In genomic region chr19:7251502-7251901, GRCh38 we compare ENCODE assay signal across 23 cellular contexts. TPM values are rescaled to one million over a fixed set of nuclear protein-coding genes. Genes with fewer than 3 reads are reported as not detected.
DNase-seq lines count a peak whose midpoint lies in the region; ATAC-seq and TF ChIP-seq lines count a peak whose summit lies in the region.
"Had no signal": no experiment of that assay in that cellular context is flagged by ENCODE, and none has a peak within 500 bp of the region (broad histone marks: within the 10 kb centered on the region; RNA-seq: fewer than 3 reads in every experiment).

No MANE protein-coding gene starts in this region.

- H2BK120ac ChIP-seq in mesendoderm (ENCODE audit: low read depth, low read length), result no peak overlapping the region
- H2BK120ac ChIP-seq in neuronal stem cell (ENCODE audit: low read depth, low read length), result no peak overlapping the region

- H3K79me1 ChIP-seq in mesendoderm (ENCODE audit: low read length) (no peaks in the 10 kb centered on the region), neuronal stem cell (ENCODE audit: low read depth, low read length) (no peaks in the 10 kb centered on the region)

- peaks cover 2% of the 10 kb centered on the region for H3K36me3 Mint-ChIP-seq in activated naive CD8-positive, alpha-beta T cell treated with anti-CD3 and anti-CD28 coated beads, Interleukin-2, amount 10 ng/mL, durations not matched to agents 7 days and 5 days
- H3K36me3 Mint-ChIP-seq: activated naive CD4-positive, alpha-beta T cell treated with anti-CD3 and anti-CD28 coated beads, Interleukin-2, amount 50 U/mL, for 24 hours; CD4-positive, alpha-beta memory T cell had no signal

- H3K18ac ChIP-seq in mesendoderm (ENCODE audit: low read length), result no peak overlapping the region
- no peak overlapping the region for H3K18ac ChIP-seq in neuronal stem cell (ENCODE audit: low read length)

- H3K9me3 Mint-ChIP-seq in activated naive CD8-positive, alpha-beta T cell treated with anti-CD3 and anti-CD28 coated beads, Interleukin-2, amount 10 ng/mL, durations not matched to agents 7 days and 5 days, result peaks cover 3% of the 10 kb centered on the region
- H3K9me3 Mint-ChIP-seq: activated naive CD4-positive, alpha-beta T cell treated with anti-CD3 and anti-CD28 coated beads, Interleukin-2, amount 50 U/mL, for 24 hours; activated T-cell treated with anti-CD3 and anti-CD28 coated beads, Interleukin-2, amount 50 U/mL, for 4 hours had no signal

- no peak overlapping the region for H4K91ac ChIP-seq in neuronal stem cell (ENCODE audit: low read depth, low read length, poor library complexity)

- H3K27me3 ChIP-seq in BLaER1, result no peaks in the 10 kb centered on the region
- no peaks in the 10 kb centered on the region for H3K27me3 ChIP-seq in mesendoderm (ENCODE audit: insufficient read depth, low read length, poor library complexity)
- no peaks in the 10 kb centered on the region for H3K27me3 ChIP-seq in neuronal stem cell (ENCODE audit: control insufficient read depth in 3 of 3, insufficient read depth in 3 of 3, low read depth in 1 of 3, low read length in 3 of 3)
- H3K27me3 ChIP-seq: transverse colon had no signal

- no peak overlapping the region for H2BK5ac ChIP-seq in mesendoderm (ENCODE audit: low read length)
- no peak overlapping the region for H2BK5ac ChIP-seq in neuronal stem cell (ENCODE audit: low read length)

- H3K4me3 ChIP-seq in BLaER1 (no peak overlapping the region), GM12865 (ENCODE audit: low read depth, low read length) (no peak overlapping the region), mesendoderm (ENCODE audit: low read length) (no peak overlapping the region), neuronal stem cell (ENCODE audit: low read length in 2 of 2) (no peak overlapping the region)
- H3K4me3 ChIP-seq: lower lobe of right lung, transverse colon had no signal

- peaks cover 90% of the 10 kb centered on the region for H3K36me3 ChIP-seq in BLaER1
- no peaks in the 10 kb centered on the region for H3K36me3 ChIP-seq in mesendoderm (ENCODE audit: control insufficient read depth, insufficient read depth, low read length)
- no peaks in the 10 kb centered on the region for H3K36me3 ChIP-seq in neuronal stem cell (replicated peaks in 1 of 2; ENCODE audit: control insufficient read depth in 2 of 2, insufficient read depth in 2 of 2, low read length in 2 of 2)
- H3K36me3 ChIP-seq: lower lobe of right lung, transverse colon had no signal

- H3K14ac ChIP-seq in neuronal stem cell (ENCODE audit: low read length), result no peak overlapping the region

- peaks cover 14% of the 10 kb centered on the region for H3K27me3 Mint-ChIP-seq in activated naive CD8-positive, alpha-beta T cell treated with anti-CD3 and anti-CD28 coated beads, Interleukin-2, amount 10 ng/mL, durations not matched to agents 7 days and 5 days
- H3K27me3 Mint-ChIP-seq: activated naive CD4-positive, alpha-beta T cell treated with anti-CD3 and anti-CD28 coated beads, Interleukin-2, amount 50 U/mL, for 24 hours had no signal

- no peak for TF ChIP-seq CTCF in GM12865 (IDR thresholded peaks at IDR 0.05; ENCODE audit: insufficient read depth, low read depth, low read length, missing control alignments)

- H2BK15ac ChIP-seq in mesendoderm (replicated peaks; ENCODE audit: low read depth) (no peak overlapping the region), neuronal stem cell (ENCODE audit: low read length) (no peak overlapping the region)

- H3K27ac Mint-ChIP-seq in activated naive CD8-positive, alpha-beta T cell treated with anti-CD3 and anti-CD28 coated beads, Interleukin-2, amount 10 ng/mL, durations not matched to agents 7 days and 5 days, result peak overlapping the region; percentile 12
- H3K27ac Mint-ChIP-seq: CD4-positive, alpha-beta memory T cell had no signal

- no CpG with 5 or more reads among the region's 4 CpGs for WGBS in mesendoderm (ENCODE audit: extremely low coverage, insufficient coverage, low lambda C conversion rate)
- no CpG with 5 or more reads among the region's 4 CpGs for WGBS in neuronal stem cell (ENCODE audit: extremely low coverage in 2 of 2, insufficient read length in 2 of 2, insufficient replicate concordance in 1 of 2), 2 donors

- no peak overlapping the region for H2AK5ac ChIP-seq in mesendoderm (ENCODE audit: low read length)
- H2AK5ac ChIP-seq in neuronal stem cell (ENCODE audit: low read depth, low read length), result no peak overlapping the region

- no peak overlapping the region for H4K5ac ChIP-seq in mesendoderm (ENCODE audit: low read length)

- no peak overlapping the region for H3K4me3 Mint-ChIP-seq in activated naive CD8-positive, alpha-beta T cell treated with anti-CD3 and anti-CD28 coated beads, Interleukin-2, amount 10 ng/mL, durations not matched to agents 7 days and 5 days
- H3K4me3 Mint-ChIP-seq: activated naive CD4-positive, alpha-beta T cell treated with anti-CD3 and anti-CD28 coated beads, Interleukin-2, amount 50 U/mL, for 24 hours; activated T-cell treated with anti-CD3 and anti-CD28 coated beads, Interleukin-2, amount 50 U/mL, for 4 hours; CD4-positive, alpha-beta memory T cell had no signal

- H3K27ac ChIP-seq in BLaER1 (no peak overlapping the region; the same call in 1 of the 2 replicates), mesendoderm (ENCODE audit: low read depth, low read length) (no peak overlapping the region), neuronal stem cell (replicated peaks; ENCODE audit: low read length) (no peak overlapping the region)
- H3K27ac ChIP-seq: lower lobe of right lung had no signal

- DNase-seq in GM12865 (ENCODE audit: low read depth) (peak; percentile 65), NOMO-1 (lab: John Stamatoyannopoulos, UW; ENCODE audit: unreplicated experiment in 2 of 2) (peak; percentile 78 to 85), mesendoderm (no peak), foreskin melanocyte (no peak), neuronal stem cell (ENCODE audit: low spot score) (no peak), NCI-H2196 (lab: John Stamatoyannopoulos, UW; ENCODE audit: unreplicated experiment) (no peak)
- DNase-seq in activated naive CD8-positive, alpha-beta T cell treated with anti-CD3 and anti-CD28 coated beads, Interleukin-2, amount 10 ng/mL, durations not matched to agents 7 days and 5 days, result peak; percentile 38
- DNase-seq: activated CD4-positive, alpha-beta T cell treated with anti-CD3 and anti-CD28 coated beads, Interleukin-2, amount 50 U/mL, for 4 hours; activated T-cell treated with anti-CD3 and anti-CD28 coated beads, Interleukin-2, amount 50 U/mL, for 4 hours; CD4-positive, alpha-beta memory T cell; DMS53; erythroblast; hippocampal formation; lower lobe of right lung; NCI-H2171; NCI-H526; occipital lobe; OCI-M1; right cardiac atrium; SHP77; transverse colon had no signal

- peak overlapping the region; percentile 35 for H3K4me2 ChIP-seq in BLaER1
- no peak overlapping the region for H3K4me2 ChIP-seq in mesendoderm (ENCODE audit: low read length)
- H3K4me2 ChIP-seq in neuronal stem cell (ENCODE audit: insufficient read depth, low read length, poor library complexity, severe bottlenecking), result no peak overlapping the region

- POLR2A ChIA-PET in activated naive CD8-positive, alpha-beta T cell treated with anti-CD3 and anti-CD28 coated beads, Interleukin-2, amount 10 ng/mL, durations not matched to agents 7 days and 5 days (lab: Charles Lee), result no interaction called here

- H2AFZ ChIP-seq in neuronal stem cell (ENCODE audit: low read length), result no peak overlapping the region

- H2BK12ac ChIP-seq in neuronal stem cell (ENCODE audit: low read length), result no peak overlapping the region

- H4K8ac ChIP-seq in mesendoderm (ENCODE audit: low read depth, low read length), result no peak overlapping the region
- H4K8ac ChIP-seq in neuronal stem cell (ENCODE audit: low read depth, low read length), result no peak overlapping the region

- no peak overlapping the region for H3K56ac ChIP-seq in mesendoderm (ENCODE audit: low read length)

- H3K9me3 ChIP-seq in BLaER1 (peaks cover 39% of the 10 kb centered on the region), neuronal stem cell (replicated peaks in 1 of 2; ENCODE audit: control insufficient read depth in 2 of 2, insufficient read depth in 1 of 2, low read depth in 1 of 2, low read length in 2 of 2) (peaks cover 0 to 7% of the 10 kb centered on the region in 2 donors)
- H3K9me3 ChIP-seq: transverse colon had no signal

- H3K4me1 ChIP-seq in BLaER1 (peaks cover 38% of the 10 kb centered on the region), mesendoderm (ENCODE audit: control insufficient read depth, low read depth, low read length) (no peaks in the 10 kb centered on the region), neuronal stem cell (ENCODE audit: control insufficient read depth in 2 of 2, insufficient read depth in 1 of 2, low read depth in 1 of 2, low read length in 2 of 2) (no peaks in the 10 kb centered on the region)
- H3K4me1 ChIP-seq: lower lobe of right lung had no signal

- H3K4ac ChIP-seq in mesendoderm (ENCODE audit: low read depth, low read length) (no peak overlapping the region), neuronal stem cell (ENCODE audit: low read length) (no peak overlapping the region)

- no peak overlapping the region for H3K9ac ChIP-seq in BLaER1
- H3K9ac ChIP-seq in mesendoderm (ENCODE audit: low read length), result no peak overlapping the region
- H3K9ac ChIP-seq in neuronal stem cell (ENCODE audit: low read depth, low read length, poor library complexity), result no peak overlapping the region

- H3K23ac ChIP-seq in mesendoderm (ENCODE audit: low read length), result no peak overlapping the region
- no peak overlapping the region for H3K23ac ChIP-seq in neuronal stem cell (ENCODE audit: low read depth, low read length, poor library complexity)

- H3K4me1 Mint-ChIP-seq in activated naive CD8-positive, alpha-beta T cell treated with anti-CD3 and anti-CD28 coated beads, Interleukin-2, amount 10 ng/mL, durations not matched to agents 7 days and 5 days, result peaks cover 9% of the 10 kb centered on the region
- H3K4me1 Mint-ChIP-seq: activated naive CD4-positive, alpha-beta T cell treated with anti-CD3 and anti-CD28 coated beads, Interleukin-2, amount 50 U/mL, for 24 hours; CD4-positive, alpha-beta memory T cell had no signal

- H3K79me2 ChIP-seq in mesendoderm (ENCODE audit: control insufficient read depth, insufficient read depth, low read length), result no peaks in the 10 kb centered on the region

- peaks cover 93% of the 10 kb centered on the region for H4K20me1 ChIP-seq in BLaER1

- peak; percentile 54 for ATAC-seq in activated naive CD8-positive, alpha-beta T cell treated with anti-CD3 and anti-CD28 coated beads, Interleukin-2, amount 10 ng/mL, durations not matched to agents 7 days and 5 days (ENCODE audit: low read depth)
- ATAC-seq: activated T-cell treated with anti-CD3 and anti-CD28 coated beads, Interleukin-2, amount 50 U/mL, for 4 hours; lower lobe of right lung had no signal

RNA-seq across cellular contexts. Expression of gene INSR, which starts 42.7 kb away (rescaled TPM):
- under 1 TPM; 0.65 to 0.89 TPM for total RNA-seq in activated naive CD8-positive, alpha-beta T cell treated with anti-CD3 and anti-CD28 coated beads, Interleukin-2, amount 10 ng/mL, durations not matched to agents 7 days and 5 days
- polyA plus RNA-seq in mesendoderm (2013, experiment 1 of 2), result 4.3 TPM
- polyA plus RNA-seq in mesendoderm (2013, experiment 2 of 2), result 4.2 TPM
- 5.0 TPM for polyA plus RNA-seq in neuronal stem cell (2013, experiment 1 of 2)
- 5.4 TPM for polyA plus RNA-seq in neuronal stem cell (2013, experiment 2 of 2)

Comparison
In these comparisons a context has a peak if more than half of its experiments do, and no peak if none do; other contexts are left out.
1. DNase-seq: peak in GM12865 (single experiment), NOMO-1 (2 of 2) and activated naive CD8-positive, alpha-beta T cell treated with anti-CD3 and anti-CD28 coated beads, Interleukin-2, amount 10 ng/mL, durations not matched to agents 7 days and 5 days (single experiment); none in mesendoderm (single experiment), foreskin melanocyte (single experiment), neuronal stem cell (single experiment) and NCI-H2196 (single experiment).